In the genomic region with DNA sequence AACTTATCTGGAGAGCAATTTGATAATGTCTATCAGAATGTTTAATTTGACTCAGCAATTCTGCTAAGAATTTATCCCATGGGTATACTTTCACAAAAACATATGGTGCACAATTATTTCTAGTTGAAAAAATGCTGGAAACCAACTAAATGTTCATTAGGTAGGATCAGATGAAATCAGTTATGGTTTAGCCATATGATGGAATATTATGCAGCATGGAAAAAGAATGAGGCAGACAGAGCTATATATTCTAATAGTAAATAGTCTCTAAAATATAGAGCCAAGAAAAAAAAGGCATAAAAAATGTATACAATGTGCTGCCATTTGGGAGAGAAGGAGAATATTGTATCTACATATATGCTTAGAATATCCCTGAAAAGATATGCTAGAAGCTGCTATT, we compare ENCODE assay signal across 9 cellular contexts. TPM values are rescaled to one million over a fixed set of nuclear protein-coding genes. Genes with fewer than 3 reads are reported as not detected.
"Had no signal": no experiment of that assay in that cellular context is flagged by ENCODE, and none has a peak within 500 bp of the region (broad histone marks: within the 10 kb centered on the region; RNA-seq: fewer than 3 reads in every experiment).

No MANE protein-coding gene starts in this region.

- H3K9ac ChIP-seq: GM23248, KMS-11 had no signal

- H2AFZ ChIP-seq: GM23248 had no signal

- DNase-seq: GM23248, GOT3 had no signal

- FAIRE-seq: HepG2 had no signal

- H3K9me3 ChIP-seq: HAP-1 had no signal

- H3K4me3 ChIP-seq: GM23248, HAP-1 had no signal

- H3K4me2 ChIP-seq: KMS-11 had no signal

- H3K4me3 Mint-ChIP-seq: IgD-negative memory B cell had no signal

- H3K27ac ChIP-seq: GM23248, HL-60, KMS-11 had no signal

- H3K36me3 ChIP-seq: HAP-1 had no signal

- ATAC-seq: HCT116, HepG2 had no signal

- H3K27ac Mint-ChIP-seq: IgD-negative memory B cell had no signal

RNA-seq across cellular contexts. Expression of a gene that starts 3.6 kb away (rescaled TPM):
- total RNA-seq: H4 had no signal
- polyA plus RNA-seq: IgD-negative memory B cell had no signal
